In genomic region chr4:10108391-10108790, GRCh38 we compare ENCODE assay signal across 13 cellular contexts. TPM values are rescaled to one million over a fixed set of nuclear protein-coding genes. Genes with fewer than 3 reads are reported as not detected.
DNase-seq lines count a peak whose midpoint lies in the region; ATAC-seq, FAIRE-seq and TF ChIP-seq lines count a peak whose summit lies in the region.
"Had no signal": no experiment of that assay in that cellular context is flagged by ENCODE, and none has a peak within 500 bp of the region (broad histone marks: within the 10 kb centered on the region; RNA-seq: fewer than 3 reads in every experiment).

No MANE protein-coding gene starts in this region.

- POLR2A ChIA-PET in GM12878 (lab: Charles Lee), result interaction anchor here (0.7 to 1.3 kb wide), 3 partner anchors 10 to 16 kb away, joined by 3 read pairs; no protein-coding TSS in a partner anchor

- no peak overlapping the region for H2AFZ ChIP-seq in GM12878 (ENCODE audit: control insufficient read depth, low read depth, low read length)
- H2AFZ ChIP-seq: hepatocyte had no signal

- no peaks in the 10 kb centered on the region for H3K9me3 ChIP-seq in GM12878 (replicated peaks; ENCODE audit: control insufficient read depth, insufficient read depth, low read length)
- no peaks in the 10 kb centered on the region for H3K9me3 ChIP-seq in left lung
- H3K9me3 ChIP-seq in suprapubic skin, result no peaks in the 10 kb centered on the region
- H3K9me3 ChIP-seq: A549, pancreas had no signal

- no peaks in the 10 kb centered on the region for H3K27me3 Mint-ChIP-seq in activated CD4-positive, alpha-beta T cell treated with anti-CD3 and anti-CD28 coated beads, Interleukin-2, amount 10 ng/mL, durations not matched to agents 24 days and 14 days

- intact Hi-C loops in activated CD4-positive, alpha-beta T cell treated with anti-CD3 and anti-CD28 coated beads, Interleukin-2, amount 10 ng/mL, durations not matched to agents 24 days and 14 days (cut with micrococcal nuclease), result loop anchor here (10.0 kb wide), 1 partner anchor 546 kb away; no protein-coding TSS in a partner anchor
- intact Hi-C loops in GM12878 (cut with micrococcal nuclease; ENCODE audit: unreplicated experiment) (no loop called here), left lung (cut with DNase I) (no loop called here)

- no peak for FAIRE-seq in GM12878 (lab: Jason Lieb, UNC)
- FAIRE-seq: A549, pancreas had no signal

- H3K56ac ChIP-seq in mesendoderm (ENCODE audit: low read length), result no peak overlapping the region

- H3K79me1 ChIP-seq in mesendoderm (ENCODE audit: low read length), result peaks cover 37% of the 10 kb centered on the region

- H3K4me2 ChIP-seq in GM12878 (ENCODE audit: control insufficient read depth, insufficient read depth) (peak overlapping the region; percentile 54; the same call in 1 of the 2 replicates), mesendoderm (ENCODE audit: low read length) (no peak overlapping the region)

- TF ChIP-seq RAD21 in GM12878 (IDR thresholded peaks at IDR 0.05; ENCODE audit: insufficient read depth, low read depth, low read length), result no peak

- in situ Hi-C loops in GM12878 (cut with MboI), result no loop called here

- H3K4ac ChIP-seq in mesendoderm (ENCODE audit: low read depth, low read length), result no peak overlapping the region

- BruUV-seq in GM12878 (replicated peaks; lab: Mats Ljungman, UMichigan), result no TSS peak

- H4K8ac ChIP-seq in mesendoderm (ENCODE audit: low read depth, low read length), result no peak overlapping the region

- H2BK120ac ChIP-seq in mesendoderm (ENCODE audit: low read depth, low read length), result no peak overlapping the region

- H3K27ac Mint-ChIP-seq in activated CD4-positive, alpha-beta T cell treated with anti-CD3 and anti-CD28 coated beads, Interleukin-2, amount 10 ng/mL, durations not matched to agents 24 days and 14 days, result peak overlapping the region; percentile 81

- no peak overlapping the region for H4K5ac ChIP-seq in mesendoderm (ENCODE audit: low read length)

- CTCF ChIA-PET in GM12878 (lab: Yijun Ruan, JAX), result interaction anchor here (0.6 to 0.9 kb wide), 3 partner anchors 9 to 301 kb away, joined by 3 to 6 read pairs (median 3); no protein-coding TSS in a partner anchor

- peak overlapping the region; percentile 74 for H3K4me3 Mint-ChIP-seq in activated CD4-positive, alpha-beta T cell treated with anti-CD3 and anti-CD28 coated beads, Interleukin-2, amount 10 ng/mL, durations not matched to agents 24 days and 14 days

- WGBS in GM12878 (ENCODE audit: insufficient coverage, insufficient replicate concordance, low lambda C conversion rate, missing lambda C conversion rate), result 72% methylated on average over 6 of the region's 6 CpGs
- 100% methylated on average over 2 of the region's 6 CpGs for WGBS in suprapubic skin
- WGBS in mesendoderm (ENCODE audit: extremely low coverage, insufficient coverage, low lambda C conversion rate), result no CpG with 5 or more reads among the region's 6 CpGs

- H3K9ac ChIP-seq in GM12878 (ENCODE audit: control insufficient read depth, insufficient read depth, low read length) (no peak overlapping the region), mesendoderm (ENCODE audit: low read length) (no peak overlapping the region)

- RAD21 ChIA-PET in GM12878 (lab: Charles Lee; ENCODE audit: unreplicated experiment), result interaction anchor here (0.8 to 2.6 kb wide), 2 partner anchors 9 to 22 kb away, joined by 3 to 7 read pairs; no protein-coding TSS in a partner anchor

- TF ChIP-seq POLR2A in GM12878 (IDR thresholded peaks at IDR 0.05; ENCODE audit: low read depth, low read length), result no peak; the same call in 1 of the 2 replicates
- no peak for TF ChIP-seq POLR2A in suprapubic skin (IDR thresholded peaks at IDR 0.05)

- no peaks in the 10 kb centered on the region for H3K9me3 Mint-ChIP-seq in activated CD4-positive, alpha-beta T cell treated with anti-CD3 and anti-CD28 coated beads, Interleukin-2, amount 10 ng/mL, durations not matched to agents 24 days and 14 days

- no peaks in the 10 kb centered on the region for H3K27me3 ChIP-seq in GM12878 (replicated peaks in 1 of 2; ENCODE audit: control insufficient read depth in 2 of 2, insufficient read depth in 2 of 2, low read length in 1 of 2)
- no peaks in the 10 kb centered on the region for H3K27me3 ChIP-seq in left lung
- no peaks in the 10 kb centered on the region for H3K27me3 ChIP-seq in suprapubic skin
- H3K27me3 ChIP-seq in mesendoderm (ENCODE audit: insufficient read depth, low read length, poor library complexity), result no peaks in the 10 kb centered on the region
- H3K27me3 ChIP-seq: hepatocyte, pancreas had no signal

- H3K27ac ChIP-seq in GM12878 (ENCODE audit: control insufficient read depth, insufficient read depth) (no peak overlapping the region), left lung (peak overlapping the region; percentile 19 to 66), suprapubic skin (peak overlapping the region; percentile 22), mesendoderm (ENCODE audit: low read depth, low read length) (no peak overlapping the region)
- H3K27ac ChIP-seq: A549, hepatocyte, pancreas, VCaP had no signal

- peaks cover 21% of the 10 kb centered on the region for H4K20me1 ChIP-seq in GM12878 (ENCODE audit: control insufficient read depth, insufficient read depth)

- no peak for DNase-seq in activated CD4-positive, alpha-beta T cell treated with anti-CD3 and anti-CD28 coated beads, Interleukin-2, amount 10 ng/mL, durations not matched to agents 24 days and 14 days
- DNase-seq in activated CD4-positive, alpha-beta T cell treated with anti-CD3 and anti-CD28 coated beads, Interleukin-2, amount 50 U/mL, for 48 hours, result no peak
- DNase-seq in GM12878 (ENCODE audit: low read depth, low spot score), result no peak
- DNase-seq in left lung, result no peak
- no peak for DNase-seq in suprapubic skin (ENCODE audit: low spot score in 2 of 2)
- no peak for DNase-seq in hypothalamus (lab: John Stamatoyannopoulos, UW)
- DNase-seq in mesendoderm, result no peak
- DNase-seq: NCI-H1417 treated with DMSO at 0.1 percent for 48 hours had no signal

- no peak overlapping the region for H2AK5ac ChIP-seq in mesendoderm (ENCODE audit: low read length)

- H3K79me2 ChIP-seq in GM12878 (ENCODE audit: control insufficient read depth, insufficient read depth, low read length) (peaks cover 92% of the 10 kb centered on the region), mesendoderm (ENCODE audit: control insufficient read depth, insufficient read depth, low read length) (peaks cover 97% of the 10 kb centered on the region)

- no peak overlapping the region for H3K18ac ChIP-seq in mesendoderm (ENCODE audit: low read length)

- no peak overlapping the region for H2BK5ac ChIP-seq in mesendoderm (ENCODE audit: low read length)

- no peak overlapping the region for H3K23ac ChIP-seq in mesendoderm (ENCODE audit: low read length)

- peaks cover 89% of the 10 kb centered on the region for H3K4me1 Mint-ChIP-seq in activated CD4-positive, alpha-beta T cell treated with anti-CD3 and anti-CD28 coated beads, Interleukin-2, amount 10 ng/mL, durations not matched to agents 24 days and 14 days

- ATAC-seq in GM12878, result no peak
- ATAC-seq in left lung, result no peak
- no peak for ATAC-seq in HG02763 (IDR thresholded peaks at IDR 0.05; ENCODE audit: unreplicated experiment)
- ATAC-seq: pancreas had no signal

- no peak for TF ChIP-seq CTCF in GM12878 (IDR thresholded peaks at IDR 0.05 in 2 of 3, conservative IDR thresholded peaks at IDR 0.05 in 1 of 3; ENCODE audit: control insufficient read depth in 2 of 3, extremely low read depth in 1 of 3, insufficient read depth in 1 of 3, low read depth in 3 of 3, low read length in 3 of 3)
- no peak for TF ChIP-seq CTCF in left lung (IDR thresholded peaks at IDR 0.05)
- no peak for TF ChIP-seq CTCF in suprapubic skin (IDR thresholded peaks at IDR 0.05)

- H3K4me3 ChIP-seq in GM12878 (no peak overlapping the region), left lung (no peak overlapping the region), suprapubic skin (no peak overlapping the region), mesendoderm (ENCODE audit: low read length) (no peak overlapping the region)
- H3K4me3 ChIP-seq: A549, hepatocyte, pancreas had no signal

- H3K36me3 ChIP-seq in GM12878 (ENCODE audit: control insufficient read depth in 2 of 2, insufficient read depth in 2 of 2, low read length in 1 of 2) (peaks cover 39 to 41% of the 10 kb centered on the region in 2 experiments), left lung (peaks cover 0 to 72% of the 10 kb centered on the region in 2 donors), suprapubic skin (peaks cover 45% of the 10 kb centered on the region), mesendoderm (ENCODE audit: control insufficient read depth, insufficient read depth, low read length) (peaks cover 7% of the 10 kb centered on the region)

- H3K36me3 Mint-ChIP-seq in activated CD4-positive, alpha-beta T cell treated with anti-CD3 and anti-CD28 coated beads, Interleukin-2, amount 10 ng/mL, durations not matched to agents 24 days and 14 days (ENCODE audit: low read depth), result peaks cover 85% of the 10 kb centered on the region

- no peak overlapping the region for H2BK15ac ChIP-seq in mesendoderm (replicated peaks; ENCODE audit: low read depth)

- no peak for TF ChIP-seq EP300 in GM12878 (IDR thresholded peaks at IDR 0.05; ENCODE audit: borderline replicate concordance in 1 of 2, control insufficient read depth in 1 of 2, low read depth in 2 of 2, low read length in 2 of 2)
- TF ChIP-seq EP300 in suprapubic skin (IDR thresholded peaks at IDR 0.05), result no peak

- H3K4me1 ChIP-seq in GM12878 (ENCODE audit: control insufficient read depth, insufficient read depth, low read length) (peaks cover 9% of the 10 kb centered on the region; the same call in 1 of the 2 replicates), left lung (peaks cover 54 to 99% of the 10 kb centered on the region in 2 donors), suprapubic skin (peaks cover 86% of the 10 kb centered on the region), mesendoderm (ENCODE audit: control insufficient read depth, low read depth, low read length) (no peaks in the 10 kb centered on the region)
- H3K4me1 ChIP-seq: pancreas had no signal

- SMC1A ChIA-PET in GM12878 (lab: Charles Lee; ENCODE audit: uncharacterized antibody, unreplicated experiment), result interaction anchor here (0.7 to 1.6 kb wide), 2 partner anchors 10 to 1299 kb away, joined by 3 to 6 read pairs; no protein-coding TSS in a partner anchor

RNA-seq across cellular contexts. Expression of gene WDR1, which starts 8.2 kb away (rescaled TPM):
- total RNA-seq in activated CD4-positive, alpha-beta T cell treated with anti-CD3 and anti-CD28 coated beads, Interleukin-2, amount 10 ng/mL, durations not matched to agents 24 days and 14 days, result 369 and 376 TPM in 2 replicates
- total RNA-seq in GM12878 (2013; cell fraction: nucleolus; rRNA removed), result 70.7 and 75.4 TPM in 2 replicates
- total RNA-seq in GM12878 (2014; rRNA removed) (250 and 290 TPM in 2 replicates), GM12878 (2014; rRNA removed; fragmentation: Illumina TruSeq; extraction: Trizol) (202 and 221 TPM in 2 replicates), GM12878 (2021) (397 and 420 TPM in 2 replicates), left lung (100 to 1,000 TPM; 215 to 303 TPM), suprapubic skin (100 to 1,000 TPM; 113 to 126 (median 117) TPM)
- polyA plus RNA-seq in GM12878 (2011; ENCODE audit: low read depth), result 99.8 TPM
- polyA plus RNA-seq in GM12878 (2011; rRNA removed) (297 and 322 TPM in 2 replicates), GM12878 (2014; fragmentation: Illumina TruSeq; extraction: Trizol) (289 and 325 TPM in 2 replicates), GM12878 (2014; fragmentation: Nextera tagmentation; extraction: Ambion mirVana) (10 to 100 TPM; 28.5 to 57.1 TPM), GM12878 (2014; rRNA removed) (276 and 292 TPM in 2 replicates), GM12878 (2016; fragmentation: Nextera tagmentation; extraction: Ambion mirVana) (100 to 1,000 TPM; 334 to 348 TPM)
- 401 and 501 TPM in 2 replicates for polyA plus RNA-seq in GM12878 (2011; cell fraction: cytosol; rRNA removed)
- polyA plus RNA-seq in GM12878 (2011; cell fraction: nucleus; rRNA removed), result 291 and 412 TPM in 2 replicates
- polyA plus RNA-seq in GM12878 (2012), result 164 and 182 TPM in 2 replicates
- polyA minus RNA-seq in GM12878 (2011; rRNA and poly(A)+ RNA removed), result 278 and 351 TPM in 2 replicates
- 100.0 and 127 TPM in 2 replicates for polyA minus RNA-seq in GM12878 (2011; cell fraction: cytosol; rRNA and poly(A)+ RNA removed)
- polyA minus RNA-seq in GM12878 (2011; cell fraction: nucleus; rRNA and poly(A)+ RNA removed), result 60.9 and 119 TPM in 2 replicates
- polyA plus RNA-seq in mesendoderm (2013, experiment 1 of 2), result 261 TPM
- polyA plus RNA-seq in mesendoderm (2013, experiment 2 of 2), result 261 TPM

Comparison
In these comparisons a context has a peak if more than half of its experiments do, and no peak if none do; other contexts are left out.
1. H3K27ac ChIP-seq: peak in left lung (2 of 2) and suprapubic skin (single experiment); none in GM12878 (single experiment) and mesendoderm (single experiment).